32 cellular contexts compared by ENCODE assay signal in genomic region chr2:204586444-204587165, GRCh38. TPM values are rescaled to one million over a fixed set of nuclear protein-coding genes. Genes with fewer than 3 reads are reported as not detected.
"Had no signal": no experiment of that assay in that cellular context is flagged by ENCODE, and none has a peak within 500 bp of the region (broad histone marks: within the 10 kb centered on the region; RNA-seq: fewer than 3 reads in every experiment).

No MANE protein-coding gene starts in this region.

- H3K4me1 ChIP-seq: ascending aorta, gastroesophageal sphincter had no signal

- H3K4me1 Mint-ChIP-seq: activated B cell treated with CpG ODN at 0.5 μM for 24 hours; activated CD8-positive, alpha-beta memory T cell treated with anti-CD3 and anti-CD28 coated beads, Interleukin-2, amount 10 ng/mL, durations not matched to agents 7 days and 5 days; activated naive CD4-positive, alpha-beta T cell treated with anti-CD3 and anti-CD28 coated beads, Interleukin-2, amount 10 ng/mL, durations not matched to agents 7 days and 5 days; activated naive CD8-positive, alpha-beta T cell treated with anti-CD3 and anti-CD28 coated beads, Interleukin-2, amount 10 ng/mL, durations not matched to agents 7 days and 5 days; T-helper 17 cell had no signal

- H3K27ac ChIP-seq: ascending aorta, body of pancreas, esophagus muscularis mucosa, gastroesophageal sphincter, heart right ventricle, hepatocyte, WERI-Rb-1 had no signal

- H3K4me2 ChIP-seq: hepatocyte had no signal

- H3K4me3 Mint-ChIP-seq: activated B cell treated with CpG ODN at 0.5 μM for 24 hours; activated CD8-positive, alpha-beta memory T cell treated with anti-CD3 and anti-CD28 coated beads, Interleukin-2, amount 10 ng/mL, durations not matched to agents 7 days and 5 days; activated CD8-positive, alpha-beta T cell treated with anti-CD3 and anti-CD28 coated beads, Interleukin-2, amount 10 ng/mL, durations not matched to agents 7 days and 5 days; activated naive CD4-positive, alpha-beta T cell treated with anti-CD3 and anti-CD28 coated beads, Interleukin-2, amount 10 ng/mL, durations not matched to agents 7 days and 5 days; activated naive CD8-positive, alpha-beta T cell treated with anti-CD3 and anti-CD28 coated beads, Interleukin-2, amount 10 ng/mL, durations not matched to agents 7 days and 5 days; effector memory CD8-positive, alpha-beta T cell; T-helper 17 cell; T-helper 2 cell treated with Interferon-gamma antibody and Interleukin-4, amounts not matched to agents 5 μg/mL and 100 μg/mL, for 36 hours had no signal

- H3K27ac Mint-ChIP-seq: activated B cell treated with CpG ODN at 0.5 μM for 24 hours; activated CD8-positive, alpha-beta memory T cell treated with anti-CD3 and anti-CD28 coated beads, Interleukin-2, amount 10 ng/mL, durations not matched to agents 7 days and 5 days; activated CD8-positive, alpha-beta T cell treated with anti-CD3 and anti-CD28 coated beads, Interleukin-2, amount 10 ng/mL, durations not matched to agents 7 days and 5 days; activated naive CD4-positive, alpha-beta T cell treated with anti-CD3 and anti-CD28 coated beads, Interleukin-2, amount 10 ng/mL, durations not matched to agents 7 days and 5 days; activated naive CD4-positive, alpha-beta T cell treated with anti-CD3 and anti-CD28 coated beads, Interleukin-2, amount 50 U/mL, for 72 hours; activated naive CD8-positive, alpha-beta T cell treated with anti-CD3 and anti-CD28 coated beads, Interleukin-2, amount 10 ng/mL, durations not matched to agents 7 days and 5 days; effector memory CD8-positive, alpha-beta T cell; T-helper 17 cell; T-helper 2 cell treated with Interferon-gamma antibody and Interleukin-4, amounts not matched to agents 5 μg/mL and 100 μg/mL, for 36 hours had no signal

- DNase-seq: activated B cell treated with CpG ODN at 0.5 μM for 24 hours; activated CD4-positive, alpha-beta T cell treated with anti-CD3 and anti-CD28 coated beads for 48 hours; activated CD4-positive, alpha-beta T cell treated with anti-CD3 and anti-CD28 coated beads, Interleukin-2, amount 50 U/mL, for 1 hour; activated CD4-positive, alpha-beta T cell treated with anti-CD3 and anti-CD28 coated beads, Interleukin-2, amount 50 U/mL, for 48 hours; activated CD8-positive, alpha-beta memory T cell treated with anti-CD3 and anti-CD28 coated beads, Interleukin-2, amount 10 ng/mL, durations not matched to agents 7 days and 5 days; activated CD8-positive, alpha-beta memory T cell treated with anti-CD3 and anti-CD28 coated beads, Interleukin-2, amount 50 U/mL, for 4 hours; activated CD8-positive, alpha-beta T cell treated with anti-CD3 and anti-CD28 coated beads, Interleukin-2, amount 10 ng/mL, durations not matched to agents 7 days and 5 days; activated gamma-delta T cell; activated naive CD4-positive, alpha-beta T cell; activated naive CD4-positive, alpha-beta T cell treated with anti-CD3 and anti-CD28 coated beads, Interleukin-2, amount 10 ng/mL, durations not matched to agents 7 days and 5 days; activated naive CD8-positive, alpha-beta T cell treated with anti-CD3 and anti-CD28 coated beads, Interleukin-2, amount 10 ng/mL, durations not matched to agents 7 days and 5 days; activated T-cell treated with anti-CD3 and anti-CD28 coated beads, Interleukin-2, amount 50 U/mL, for 1 hour; activated T-cell treated with anti-CD3 and anti-CD28 coated beads, Interleukin-2, amount 50 U/mL, for 48 hours; body of pancreas; caudate nucleus; cortex of kidney; dermis blood vessel endothelial cell; effector CD4-positive, alpha-beta T cell; effector memory CD8-positive, alpha-beta T cell; erythroblast; foreskin melanocyte; heart right ventricle; T-helper 17 cell; T1000; WERI-Rb-1 had no signal

- H3K36me3 ChIP-seq: ascending aorta, esophagus muscularis mucosa, gastroesophageal sphincter, heart right ventricle, WERI-Rb-1 had no signal

- ATAC-seq: activated CD4-positive, CD25-positive, alpha-beta regulatory T cell treated with anti-CD3 and anti-CD28 coated beads, Interleukin-2, amount 50 U/mL, for 24 hours; activated CD8-positive, alpha-beta memory T cell treated with anti-CD3 and anti-CD28 coated beads, Interleukin-2, amount 10 ng/mL, durations not matched to agents 7 days and 5 days; activated CD8-positive, alpha-beta T cell treated with anti-CD3 and anti-CD28 coated beads, Interleukin-2, amount 10 ng/mL, durations not matched to agents 7 days and 5 days; activated naive CD4-positive, alpha-beta T cell treated with anti-CD3 and anti-CD28 coated beads, Interleukin-2, amount 50 U/mL, for 72 hours; effector memory CD8-positive, alpha-beta T cell; gastroesophageal sphincter; heart right ventricle; T-helper 17 cell had no signal

- H3K27me3 ChIP-seq: ascending aorta, body of pancreas, esophagus muscularis mucosa, gastroesophageal sphincter, heart right ventricle, hepatocyte had no signal

- H3K36me3 Mint-ChIP-seq: activated CD8-positive, alpha-beta memory T cell treated with anti-CD3 and anti-CD28 coated beads, Interleukin-2, amount 10 ng/mL, durations not matched to agents 7 days and 5 days; activated naive CD4-positive, alpha-beta T cell treated with anti-CD3 and anti-CD28 coated beads, Interleukin-2, amount 10 ng/mL, durations not matched to agents 7 days and 5 days; activated naive CD8-positive, alpha-beta T cell treated with anti-CD3 and anti-CD28 coated beads, Interleukin-2, amount 10 ng/mL, durations not matched to agents 7 days and 5 days had no signal

- H2AFZ ChIP-seq: hepatocyte had no signal

- H3K9me3 Mint-ChIP-seq: activated naive CD4-positive, alpha-beta T cell treated with anti-CD3 and anti-CD28 coated beads, Interleukin-2, amount 10 ng/mL, durations not matched to agents 7 days and 5 days had no signal

- H3K9me3 ChIP-seq: body of pancreas, gastroesophageal sphincter had no signal

- H3K27me3 Mint-ChIP-seq: activated B cell treated with CpG ODN at 0.5 μM for 24 hours; activated CD8-positive, alpha-beta memory T cell treated with anti-CD3 and anti-CD28 coated beads, Interleukin-2, amount 10 ng/mL, durations not matched to agents 7 days and 5 days; effector memory CD8-positive, alpha-beta T cell; T-helper 17 cell had no signal

- H3K4me3 ChIP-seq: ascending aorta, body of pancreas, esophagus muscularis mucosa, gastroesophageal sphincter, heart right ventricle, hepatocyte had no signal

RNA-seq across cellular contexts. Expression of gene PARD3B, which starts 41.3 kb away (rescaled TPM):
- total RNA-seq: activated B cell treated with CpG ODN at 0.5 μM for 24 hours had no signal
